In the genomic region with DNA sequence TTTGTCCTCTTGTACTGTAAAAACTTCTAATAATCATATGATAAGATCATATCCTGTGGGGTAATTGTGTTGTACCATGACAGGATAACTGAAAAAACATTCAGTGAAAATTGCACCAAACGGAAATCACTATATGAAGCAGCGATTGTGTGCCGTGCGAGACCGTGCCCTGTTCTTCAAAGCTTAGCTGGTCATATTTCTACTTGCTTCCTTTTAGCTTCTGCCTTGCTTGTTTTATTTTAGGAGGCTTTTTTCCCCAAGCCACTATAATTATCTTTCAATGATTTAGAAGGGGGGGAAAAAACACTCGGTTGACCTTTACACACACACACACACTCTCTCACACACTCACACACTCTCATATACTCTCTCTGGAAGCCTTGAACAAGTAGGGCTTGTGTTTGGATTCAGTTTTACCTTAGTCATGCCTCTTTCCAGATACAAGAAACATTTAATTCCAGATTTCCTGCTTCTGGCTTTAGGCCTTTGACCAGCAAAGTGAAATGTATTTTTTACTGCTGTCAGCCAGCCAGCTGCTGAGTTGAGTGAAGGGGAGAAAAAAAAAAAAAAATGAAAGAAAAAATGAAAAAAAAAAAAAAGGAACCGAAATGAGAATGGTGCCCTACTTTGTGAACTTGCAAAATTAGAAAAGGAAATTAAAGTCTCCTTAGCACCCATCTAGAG, we compare ENCODE assay signal across 8 cellular contexts.
DNase-seq lines count a peak whose midpoint lies in the region; ATAC-seq and TF ChIP-seq lines count a peak whose summit lies in the region.

No MANE protein-coding gene starts in this region.

- peak overlapping the region; percentile 93 for H2BK5ac ChIP-seq in IMR-90 (ENCODE audit: low read depth, low read length, poor library complexity, severe bottlenecking)

- peak overlapping the region; percentile 91 for H3K27ac ChIP-seq in IMR-90 (ENCODE audit: insufficient read depth, low read length)
- H3K27ac ChIP-seq in heart left ventricle, result peak overlapping the region; percentile 76 to 92 (median 88)
- H3K27ac ChIP-seq in skin epidermis, result peak overlapping the region in 20 of 21 experiments; percentile 16 to 88 (median 81)

- peak overlapping the region; percentile 92 for H3K14ac ChIP-seq in IMR-90 (replicated peaks; ENCODE audit: low read depth, low read length)

- peak overlapping the region; percentile 88 for H4K91ac ChIP-seq in IMR-90 (ENCODE audit: insufficient read depth, low read depth, low read length)

- no TSS peak for BruUV-seq in IMR-90 (replicated peaks; lab: Mats Ljungman, UMichigan)

- H2AK5ac ChIP-seq in IMR-90 (ENCODE audit: low read depth, low read length), result peak overlapping the region; percentile 85; the same call in 1 of the 2 replicates

- H3K4me3 ChIP-seq in AG10803 (ENCODE audit: low read length) (no peak overlapping the region), IMR-90 (ENCODE audit: insufficient read depth, low read depth, low read length) (no peak overlapping the region), heart left ventricle (peak overlapping the region in 8 of 12 donors; percentile 2 to 30 (median 10)), skin epidermis (peak overlapping the region in 1 of 7 experiments; percentile 2)

- ATAC-seq in GM19397 (IDR thresholded peaks at IDR 0.05; ENCODE audit: unreplicated experiment) (peak; percentile 31), IMR-90 (ENCODE audit: low read depth) (0 out of 2 replicates have a peak, but pooled peaks have one; percentile 2), heart left ventricle (peak; percentile 33 to 60 (median 52))

- H2BK20ac ChIP-seq in IMR-90 (ENCODE audit: low read depth, low read length), result peak overlapping the region; percentile 88

- POLR2A ChIA-PET in IMR-90 (lab: Charles Lee; ENCODE audit: unreplicated experiment), result interaction anchor here (0.6 kb wide), 1 partner anchor 320 kb away, joined by 5 read pairs; no protein-coding TSS in a partner anchor

- peak overlapping the region; percentile 76 for H3K56ac ChIP-seq in IMR-90 (ENCODE audit: extremely low read depth, insufficient read depth, low read length)

- no peaks in the 10 kb centered on the region for H3K36me3 Mint-ChIP-seq in endothelial cell (ENCODE audit: low read depth, unreplicated experiment)

- H3K9ac ChIP-seq in IMR-90 (ENCODE audit: low read depth, low read length), result peak overlapping the region; percentile 79

- no CpG with 5 or more reads among the region's 7 CpGs for WGBS in IMR-90 (ENCODE audit: extremely low coverage in 2 of 2, insufficient read length in 1 of 2), 2 experiments
- WGBS in heart left ventricle, 4 donors, result 5 to 12% (median 8%) methylated on average over 7 of the region's 7 CpGs

- in situ Hi-C loops in IMR-90 (cut with MboI; ENCODE audit: low sequenced_read_pairs), result loop anchor here (25.0 kb wide), 1 partner anchor 1054 kb away; the partner anchor contains the start of gene NRBF2

- TF ChIP-seq CTCF in AG10803 (conservative IDR thresholded peaks at IDR 0.05; ENCODE audit: low read length) (no peak), IMR-90 (conservative IDR thresholded peaks at IDR 0.05; ENCODE audit: low read depth, low read length) (no peak), heart left ventricle (IDR thresholded peaks at IDR 0.05) (no peak), endothelial cell (IDR thresholded peaks at IDR 0.05; ENCODE audit: unreplicated experiment) (no peak)

- no peak for TF ChIP-seq RAD21 in IMR-90 (IDR thresholded peaks at IDR 0.05; ENCODE audit: low read length)

- peak overlapping the region; percentile 92 for H4K5ac ChIP-seq in IMR-90 (ENCODE audit: low read depth, low read length)

- CTCF ChIA-PET in IMR-90 (lab: Yijun Ruan, JAX), result interaction anchor here (0.6 to 0.7 kb wide), 3 partner anchors 259 to 684 kb away, joined by 3 to 7 read pairs (median 5); no protein-coding TSS in a partner anchor

- no peak overlapping the region for H2AFZ ChIP-seq in IMR-90 (replicated peaks; ENCODE audit: low read length, poor library complexity)

- peak overlapping the region; percentile 58 to 90 for H4K8ac ChIP-seq in IMR-90 (ENCODE audit: low read depth in 2 of 2, low read length in 2 of 2)

- H3K36me3 ChIP-seq in IMR-90 (ENCODE audit: control insufficient read depth, insufficient read depth, low read length), result peaks cover 54% of the 10 kb centered on the region
- peaks cover 0 to 35% (median 24%) of the 10 kb centered on the region in 9 donors for H3K36me3 ChIP-seq in heart left ventricle

- H2AK9ac ChIP-seq in IMR-90 (replicated peaks; ENCODE audit: low read depth, low read length, poor library complexity), result peak overlapping the region; percentile 73

- peak overlapping the region; percentile 84 for H3K18ac ChIP-seq in IMR-90 (ENCODE audit: low read depth, low read length)

- H3K4me1 ChIP-seq in IMR-90 (ENCODE audit: control insufficient read depth, insufficient read depth, low read length) (peaks cover 34% of the 10 kb centered on the region), heart left ventricle (peaks cover 9 to 74% (median 58%) of the 10 kb centered on the region in 12 donors)

- H4K20me1 ChIP-seq in IMR-90 (ENCODE audit: insufficient read depth, low read length), result peaks cover 16% of the 10 kb centered on the region

- peak overlapping the region; percentile 95 for H3K4ac ChIP-seq in IMR-90 (ENCODE audit: low read depth, low read length)

- H3K4me1 Mint-ChIP-seq in endothelial cell (ENCODE audit: unreplicated experiment), result no peaks in the 10 kb centered on the region

- H3K9me1 ChIP-seq in IMR-90 (ENCODE audit: insufficient read depth, low read length), result peaks cover 17% of the 10 kb centered on the region

- dilution Hi-C loops in IMR-90 (cut with HindIII; ENCODE audit: low sequenced_read_pairs, unreplicated experiment), result no loop called here

- H2BK120ac ChIP-seq in IMR-90 (ENCODE audit: low read depth, low read length), result peak overlapping the region; percentile 89

- peak overlapping the region; percentile 90 for H3K23ac ChIP-seq in IMR-90 (ENCODE audit: low read depth, low read length)

- no peak overlapping the region for H3K4me3 Mint-ChIP-seq in endothelial cell (ENCODE audit: unreplicated experiment)

- H3K9me3 Mint-ChIP-seq in endothelial cell (ENCODE audit: unreplicated experiment), result no peaks in the 10 kb centered on the region

- H3K9me3 ChIP-seq in IMR-90 (ENCODE audit: control insufficient read depth, insufficient read depth, low read length) (no peaks in the 10 kb centered on the region), heart left ventricle (no peaks in the 10 kb centered on the region)

- DNase-seq in AG10803 (ENCODE audit: low read depth), result peak; percentile 66
- peak; percentile 74 for DNase-seq in IMR-90
- peak; percentile 77 for DNase-seq in activated effector memory CD4-positive, alpha-beta T cell treated with anti-CD3 and anti-CD28 coated beads, Interleukin-2, amount 50 U/mL, for 16 hours
- DNase-seq in heart left ventricle, result peak in 1 of 5 donors; percentile 37
- no peak for DNase-seq in iPS-NIHi11 (ENCODE audit: low spot score)
- no peak for DNase-seq in endothelial cell (ENCODE audit: low spot score)

- H2BK15ac ChIP-seq in IMR-90 (ENCODE audit: low read depth, low read length), result peak overlapping the region; percentile 53; the same call in 1 of the 3 replicates

- H3K27ac Mint-ChIP-seq in endothelial cell (ENCODE audit: unreplicated experiment), result no peak overlapping the region

- H3K27me3 ChIP-seq in IMR-90 (ENCODE audit: control insufficient read depth, insufficient read depth, low read length) (no peaks in the 10 kb centered on the region), heart left ventricle (no peaks in the 10 kb centered on the region)

- H3K4me2 ChIP-seq in IMR-90 (ENCODE audit: low read depth, low read length), result peak overlapping the region; percentile 66

- peaks cover 20 to 59% of the 10 kb centered on the region in 2 experiments for H3K79me1 ChIP-seq in IMR-90 (ENCODE audit: low read depth in 1 of 2, low read length in 2 of 2)

- no peaks in the 10 kb centered on the region for H3K27me3 Mint-ChIP-seq in endothelial cell (ENCODE audit: unreplicated experiment)

- intact Hi-C loops in IMR-90 (cut with micrococcal nuclease), result no loop called here
- intact Hi-C loops in heart left ventricle (cut with DNase I), result loop anchor here in 6 of 10 donors (2.0 to 5.0 kb wide), 2 partner anchors 32 to 36 kb away; no protein-coding TSS in a partner anchor

- TF ChIP-seq POLR2A in IMR-90 (IDR thresholded peaks at IDR 0.05; ENCODE audit: low read depth, low read length), result no peak
- no peak for TF ChIP-seq POLR2A in heart left ventricle (IDR thresholded peaks at IDR 0.05)

TF ChIP-seq in IMR-90, 13 proteins besides CTCF, POLR2A, EP300 and RAD21:
- TF ChIP-seq CHD1 (IDR thresholded peaks at IDR 0.05; ENCODE audit: low read depth, low read length) (no peak), NFE2L2 (IDR thresholded peaks at IDR 0.05; ENCODE audit: low read depth, low read length) (peak; percentile 53; the same call in 1 of the 2 replicates)

Comparison
In these comparisons a context has a peak if more than half of its experiments do, and no peak if none do; other contexts are left out.
1. DNase-seq: peak in AG10803 (single experiment), IMR-90 (single experiment) and activated effector memory CD4-positive, alpha-beta T cell treated with anti-CD3 and anti-CD28 coated beads, Interleukin-2, amount 50 U/mL, for 16 hours (single experiment); none in iPS-NIHi11 (single experiment) and endothelial cell (single experiment).
2. H3K4me3 ChIP-seq: peak in heart left ventricle (8 of 12); none in AG10803 (single experiment) and IMR-90 (single experiment).
3. Peak in every context shown above with its lines, with median percentiles within 50 percentile points of each other: ATAC-seq and H3K27ac ChIP-seq.